In the genomic region with DNA sequence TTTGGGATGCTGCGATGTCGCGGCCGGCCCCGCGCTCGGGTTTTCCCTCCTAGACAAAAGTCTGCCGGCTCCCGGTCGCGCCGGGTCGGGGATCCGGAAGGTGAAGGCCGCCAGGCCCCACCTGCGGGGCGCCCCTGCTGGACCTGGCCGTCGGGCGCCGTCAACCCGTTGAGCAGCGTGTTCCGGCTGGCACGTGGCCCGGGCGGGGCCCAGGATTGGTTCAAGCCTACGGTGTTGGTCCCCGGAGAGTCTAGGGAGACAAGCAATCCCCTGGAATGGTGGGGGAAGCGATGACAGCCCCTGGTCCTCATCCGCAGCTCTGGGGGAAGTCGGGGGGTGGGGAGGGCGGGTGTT, we compare ENCODE assay signal across 9 cellular contexts. TPM values are rescaled to one million over a fixed set of nuclear protein-coding genes. Genes with fewer than 3 reads are reported as not detected.
DNase-seq lines count a peak whose midpoint lies in the region; ATAC-seq and TF ChIP-seq lines count a peak whose summit lies in the region.
"Not testable (repeated sequence)": the region's sequence is repeated elsewhere in the genome, so short reads cannot be mapped to it uniquely, and the experiment has no call there.
"Had no signal": no experiment of that assay in that cellular context is flagged by ENCODE, and none has a peak within 500 bp of the region (broad histone marks: within the 10 kb centered on the region; RNA-seq: fewer than 3 reads in every experiment).

No MANE protein-coding gene starts in this region.

- POLR2A ChIA-PET in activated CD8-positive, alpha-beta T cell treated with anti-CD3 and anti-CD28 coated beads, Interleukin-2, amount 10 ng/mL, durations not matched to agents 7 days and 5 days (lab: Charles Lee) = not testable (repeated sequence)

- not testable (repeated sequence) for H3K9me3 Mint-ChIP-seq in activated CD8-positive, alpha-beta T cell treated with anti-CD3 and anti-CD28 coated beads, Interleukin-2, amount 10 ng/mL, durations not matched to agents 7 days and 5 days (ENCODE audit: insufficient read depth)

- H3K27me3 ChIP-seq in heart right ventricle, gastrocnemius medialis: not testable (repeated sequence)

- not testable (repeated sequence) for H3K36me3 Mint-ChIP-seq in activated CD8-positive, alpha-beta T cell treated with anti-CD3 and anti-CD28 coated beads, Interleukin-2, amount 10 ng/mL, durations not matched to agents 7 days and 5 days (ENCODE audit: low read depth)

- H3K27me3 Mint-ChIP-seq in activated CD8-positive, alpha-beta T cell treated with anti-CD3 and anti-CD28 coated beads, Interleukin-2, amount 10 ng/mL, durations not matched to agents 7 days and 5 days (ENCODE audit: low read depth) = not testable (repeated sequence)

- H3K9me3 ChIP-seq in heart right ventricle, gastrocnemius medialis: not testable (repeated sequence)

- in situ Hi-C loops in gastrocnemius medialis (cut with MboI; ENCODE audit: low sequenced_read_pairs in 4 of 4) = not testable (repeated sequence)

- H3K27ac Mint-ChIP-seq in activated CD8-positive, alpha-beta T cell treated with anti-CD3 and anti-CD28 coated beads, Interleukin-2, amount 10 ng/mL, durations not matched to agents 7 days and 5 days = not testable (repeated sequence)

- not testable (repeated sequence) for TF ChIP-seq POLR2A in GM18505 (IDR thresholded peaks at IDR 0.05; ENCODE audit: borderline replicate concordance, extremely low read depth, insufficient read depth, insufficient read length); gastrocnemius medialis (IDR thresholded peaks at IDR 0.05)

- H3K27ac ChIP-seq in heart right ventricle, gastrocnemius medialis: not testable (repeated sequence)

- not testable (repeated sequence) for H3K4me1 ChIP-seq in heart right ventricle, gastrocnemius medialis

- H3K36me3 ChIP-seq in heart right ventricle, gastrocnemius medialis: not testable (repeated sequence)

- not testable (repeated sequence) for H3K4me3 ChIP-seq in heart right ventricle, gastrocnemius medialis

- H3K4me3 Mint-ChIP-seq in activated CD8-positive, alpha-beta T cell treated with anti-CD3 and anti-CD28 coated beads, Interleukin-2, amount 10 ng/mL, durations not matched to agents 7 days and 5 days = not testable (repeated sequence)

- WGBS in heart right ventricle, 2 donors = no CpG with 5 or more reads among the region's 33 CpGs

- ATAC-seq in GM18505 (IDR thresholded peaks at IDR 0.05; ENCODE audit: unreplicated experiment) = peak; percentile 62
- ATAC-seq in GM19438 (IDR thresholded peaks at IDR 0.05; ENCODE audit: low read depth, unreplicated experiment) = peak; percentile 66
- peak; percentile 61 for ATAC-seq in GM21825 (IDR thresholded peaks at IDR 0.05; ENCODE audit: unreplicated experiment)
- peak; percentile 43 for ATAC-seq in HG03025 (IDR thresholded peaks at IDR 0.05; ENCODE audit: low FRiP score, unreplicated experiment)
- ATAC-seq in HG03457 (IDR thresholded peaks at IDR 0.05; ENCODE audit: unreplicated experiment) = peak; percentile 71
- ATAC-seq in activated CD8-positive, alpha-beta T cell treated with anti-CD3 and anti-CD28 coated beads, Interleukin-2, amount 10 ng/mL, durations not matched to agents 7 days and 5 days = peak; percentile 88
- peak; percentile 64 to 84 (median 70) for ATAC-seq in heart right ventricle
- peak; percentile 46 to 50 for ATAC-seq in gastrocnemius medialis

- intact Hi-C loops in heart right ventricle (cut with DNase I); gastrocnemius medialis (cut with DNase I; ENCODE audit: low total_unique reads): not testable (repeated sequence)

- TF ChIP-seq CTCF in heart right ventricle (IDR thresholded peaks at IDR 0.05); gastrocnemius medialis (IDR thresholded peaks at IDR 0.05 in 4 of 5, conservative IDR thresholded peaks at IDR 0.05 in 1 of 5): not testable (repeated sequence)

- CTCF ChIA-PET in activated CD8-positive, alpha-beta T cell treated with anti-CD3 and anti-CD28 coated beads, Interleukin-2, amount 10 ng/mL, durations not matched to agents 7 days and 5 days (lab: Charles Lee) = not testable (repeated sequence)

- DNase-seq in activated CD8-positive, alpha-beta T cell treated with anti-CD3 and anti-CD28 coated beads, Interleukin-2, amount 10 ng/mL, durations not matched to agents 7 days and 5 days; heart right ventricle; gastrocnemius medialis: not testable (repeated sequence)

- H3K4me1 Mint-ChIP-seq in activated CD8-positive, alpha-beta T cell treated with anti-CD3 and anti-CD28 coated beads, Interleukin-2, amount 10 ng/mL, durations not matched to agents 7 days and 5 days (ENCODE audit: low read depth) = not testable (repeated sequence)

RNA-seq across cellular contexts. Expression of a gene that starts 0.3 kb away (rescaled TPM):
- 1 to 10 TPM; 2.5 to 2.7 TPM for total RNA-seq in activated CD8-positive, alpha-beta T cell treated with anti-CD3 and anti-CD28 coated beads, Interleukin-2, amount 10 ng/mL, durations not matched to agents 7 days and 5 days
- total RNA-seq in heart right ventricle (10 to 100 TPM in 2 of 10 donors, 1 to 10 TPM in 8; 1.9 to 21.4 (median 7.2) TPM), gastrocnemius medialis (1 to 10 TPM in 3 of 4 donors, under 1 TPM in 1; 0.90 to 8.7 (median 3.6) TPM)
- polyA plus RNA-seq in heart right ventricle = 1 to 10 TPM in 1 of 2 donors, under 1 TPM in 1; 0.80 to 4.3 TPM

RNA-seq across cellular contexts. Expression of a gene that starts 11.8 kb away (rescaled TPM):
- total RNA-seq in activated CD8-positive, alpha-beta T cell treated with anti-CD3 and anti-CD28 coated beads, Interleukin-2, amount 10 ng/mL, durations not matched to agents 7 days and 5 days = not detected
- not detected for total RNA-seq in heart right ventricle
- under 1 TPM; 0.04 to 0.73 TPM for polyA plus RNA-seq in heart right ventricle
- not detected for total RNA-seq in gastrocnemius medialis
- polyA plus RNA-seq: keratinocyte had no signal

RNA-seq across cellular contexts. Expression of a gene that starts 48.2 kb away (rescaled TPM):
- not detected for total RNA-seq in activated CD8-positive, alpha-beta T cell treated with anti-CD3 and anti-CD28 coated beads, Interleukin-2, amount 10 ng/mL, durations not matched to agents 7 days and 5 days
- under 1 TPM in 1 of 10 donors, not detected in 9; 0.30 TPM for total RNA-seq in heart right ventricle
- polyA plus RNA-seq in heart right ventricle = not detected
- not detected for total RNA-seq in gastrocnemius medialis
- polyA plus RNA-seq: keratinocyte had no signal
